Comparison of ENCODE assay signal across 12 cellular contexts in the genomic region with DNA sequence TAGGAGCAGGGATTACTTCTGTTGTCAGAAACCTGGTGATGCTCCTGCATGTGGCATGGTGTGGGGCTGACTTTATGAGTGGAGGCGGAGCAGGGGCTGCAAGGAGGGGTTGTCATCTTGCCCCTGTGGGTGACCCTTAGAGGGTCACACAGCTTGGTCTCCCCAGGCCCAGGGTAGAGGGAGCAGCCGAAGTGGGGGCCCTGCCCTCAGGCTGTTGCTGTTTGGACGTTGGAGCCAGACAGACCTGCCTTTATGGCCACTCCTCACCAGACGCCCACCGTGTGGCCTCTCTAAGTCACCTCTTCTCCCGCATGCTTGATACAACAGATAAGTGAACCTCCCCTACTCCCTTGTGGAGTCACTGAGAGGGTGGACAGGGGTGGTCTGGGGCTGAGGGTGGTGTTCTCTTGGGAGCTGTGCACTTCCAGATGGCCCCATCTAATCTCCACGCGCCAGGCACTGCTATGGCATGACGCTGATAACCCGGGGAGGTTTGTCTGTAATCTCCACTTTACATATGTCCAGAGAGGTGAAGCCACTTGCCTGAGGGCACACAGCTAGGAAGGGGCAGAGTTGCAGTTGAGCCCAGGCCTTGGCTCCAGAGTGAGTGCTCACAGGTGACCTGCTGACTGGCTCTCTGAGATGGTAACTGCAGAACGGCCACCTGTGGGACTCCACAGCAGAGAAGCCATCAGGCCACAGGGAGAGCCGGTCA. TPM values are rescaled to one million over a fixed set of nuclear protein-coding genes. Genes with fewer than 3 reads are reported as not detected.
DNase-seq lines count a peak whose midpoint lies in the region; ATAC-seq and TF ChIP-seq lines count a peak whose summit lies in the region.
"Had no signal": no experiment of that assay in that cellular context is flagged by ENCODE, and none has a peak within 500 bp of the region (broad histone marks: within the 10 kb centered on the region; RNA-seq: fewer than 3 reads in every experiment).

No MANE protein-coding gene starts in this region.

- peaks cover 11 to 39% (median 25%) of the 10 kb centered on the region in 4 donors for H3K4me1 Mint-ChIP-seq in CD4-positive, alpha-beta memory T cell
- H3K4me1 Mint-ChIP-seq in neural progenitor cell: peaks cover 3% of the 10 kb centered on the region

- DNase-seq in CD4-positive, alpha-beta memory T cell: peak in 1 of 5 donors; percentile 35
- DNase-seq in HUDEP-2 (lab: John Stamatoyannopoulos, UW; ENCODE audit: unreplicated experiment in 76 of 76) (peak in 75 of 76 experiments; percentile 67 to 98 (median 93)), coronary artery (ENCODE audit: low spot score) (peak; percentile 71), neural progenitor cell (ENCODE audit: low spot score) (no peak), GF-D8 (lab: John Stamatoyannopoulos, UW) (no peak)
- DNase-seq: activated CD4-positive, alpha-beta T cell treated with anti-CD3 and anti-CD28 coated beads, Interleukin-2, amount 10 ng/mL, durations not matched to agents 7 days and 5 days; activated gamma-delta T cell; midbrain; testis had no signal

- H3K79me2 ChIP-seq in neural progenitor cell (ENCODE audit: low read depth): no peaks in the 10 kb centered on the region

- no peaks in the 10 kb centered on the region for H3K9me3 ChIP-seq in CD4-positive, alpha-beta memory T cell (ENCODE audit: control insufficient read depth in 1 of 2, low read length in 2 of 2)
- peaks cover 6% of the 10 kb centered on the region for H3K9me3 ChIP-seq in neural progenitor cell (ENCODE audit: low read depth)
- H3K9me3 ChIP-seq: testis had no signal

- peak overlapping the region; percentile 44 to 84 (median 73) for H3K27ac Mint-ChIP-seq in CD4-positive, alpha-beta memory T cell
- peak overlapping the region; percentile 84 for H3K27ac Mint-ChIP-seq in neural progenitor cell
- H3K27ac Mint-ChIP-seq: activated CD4-positive, alpha-beta T cell treated with anti-CD3 and anti-CD28 coated beads, Interleukin-2, amount 10 ng/mL, durations not matched to agents 7 days and 5 days had no signal

- no peak overlapping the region for H3K4me2 ChIP-seq in neural progenitor cell

- no peaks in the 10 kb centered on the region for H3F3A ChIP-seq in neural progenitor cell (ENCODE audit: low read depth)

- H3K27me3 Mint-ChIP-seq in CD4-positive, alpha-beta memory T cell: peaks cover 0 to 4% of the 10 kb centered on the region in 2 donors
- peaks cover 4% of the 10 kb centered on the region for H3K27me3 Mint-ChIP-seq in neural progenitor cell (ENCODE audit: insufficient read depth, low read depth)
- H3K27me3 Mint-ChIP-seq: activated CD4-positive, alpha-beta T cell treated with anti-CD3 and anti-CD28 coated beads, Interleukin-2, amount 10 ng/mL, durations not matched to agents 7 days and 5 days had no signal

- no peak overlapping the region for H3K4me3 ChIP-seq in CD4-positive, alpha-beta memory T cell (ENCODE audit: low read length in 2 of 2)
- H3K4me3 ChIP-seq in coronary artery (no peak overlapping the region), neural progenitor cell (no peak overlapping the region)
- H3K4me3 ChIP-seq: testis had no signal

- peaks cover 26% of the 10 kb centered on the region for H3K4me1 ChIP-seq in CD4-positive, alpha-beta memory T cell (ENCODE audit: insufficient read depth, low read length)
- no peaks in the 10 kb centered on the region for H3K4me1 ChIP-seq in neural progenitor cell
- H3K4me1 ChIP-seq: testis had no signal

- H2AFZ ChIP-seq in neural progenitor cell (replicated peaks): no peak overlapping the region

- ATAC-seq in HG03039 (IDR thresholded peaks at IDR 0.05; ENCODE audit: unreplicated experiment) (no peak), GM19035 (IDR thresholded peaks at IDR 0.05; ENCODE audit: unreplicated experiment) (no peak), HG03108 (IDR thresholded peaks at IDR 0.05; ENCODE audit: unreplicated experiment) (no peak)

- POLR2A ChIA-PET in CD4-positive, alpha-beta memory T cell (lab: Charles Lee; ENCODE audit: partially characterized antibody): no interaction called here

- no peak for TF ChIP-seq CTCF in coronary artery (IDR thresholded peaks at IDR 0.05)
- no peak for TF ChIP-seq CTCF in neural progenitor cell (IDR thresholded peaks at IDR 0.05)

- H3K36me3 ChIP-seq in CD4-positive, alpha-beta memory T cell (ENCODE audit: insufficient read depth, low read length): peaks cover 14% of the 10 kb centered on the region
- no peaks in the 10 kb centered on the region for H3K36me3 ChIP-seq in neural progenitor cell

- H3K27me3 ChIP-seq in CD4-positive, alpha-beta memory T cell (ENCODE audit: insufficient read depth, low read length): no peaks in the 10 kb centered on the region
- no peaks in the 10 kb centered on the region for H3K27me3 ChIP-seq in neural progenitor cell
- H3K27me3 ChIP-seq: testis had no signal

- H3K9ac ChIP-seq in neural progenitor cell: no peak overlapping the region

- CTCF ChIA-PET in CD4-positive, alpha-beta memory T cell (lab: Charles Lee; ENCODE audit: partially characterized antibody): no interaction called here

- H4K20me1 ChIP-seq in neural progenitor cell (ENCODE audit: low read depth): peaks cover 3% of the 10 kb centered on the region

- peaks cover 0 to 31% of the 10 kb centered on the region in 2 donors for H3K36me3 Mint-ChIP-seq in CD4-positive, alpha-beta memory T cell
- no peaks in the 10 kb centered on the region for H3K36me3 Mint-ChIP-seq in neural progenitor cell

- H3K9me3 Mint-ChIP-seq in CD4-positive, alpha-beta memory T cell: peaks cover 0 to 23% (median 9%) of the 10 kb centered on the region in 8 donors
- H3K9me3 Mint-ChIP-seq in neural progenitor cell: peaks cover 32% of the 10 kb centered on the region

- intact Hi-C loops in CD4-positive, alpha-beta memory T cell (cut with micrococcal nuclease): no loop called here

- peak overlapping the region in 1 of 8 donors; percentile 21 for H3K4me3 Mint-ChIP-seq in CD4-positive, alpha-beta memory T cell
- no peak overlapping the region for H3K4me3 Mint-ChIP-seq in neural progenitor cell
- H3K4me3 Mint-ChIP-seq: activated CD4-positive, alpha-beta T cell treated with anti-CD3 and anti-CD28 coated beads, Interleukin-2, amount 10 ng/mL, durations not matched to agents 7 days and 5 days had no signal

- no peak overlapping the region for H3K27ac ChIP-seq in CD4-positive, alpha-beta memory T cell (ENCODE audit: low read depth, low read length)
- H3K27ac ChIP-seq in coronary artery: peak overlapping the region in 1 of 2 donors; percentile 12
- no peak overlapping the region for H3K27ac ChIP-seq in neural progenitor cell
- H3K27ac ChIP-seq: testis had no signal

RNA-seq across cellular contexts. Expression of gene MAP2K3, which starts 10.0 kb away (rescaled TPM):
- total RNA-seq in CD4-positive, alpha-beta memory T cell: 10 to 100 TPM; 52.6 to 63.2 TPM
- 10 to 100 TPM; 48.5 to 88.9 TPM for polyA plus RNA-seq in CD4-positive, alpha-beta memory T cell
- total RNA-seq in neural progenitor cell (ENCODE audit: low replicate concordance): 3.5 and 9.4 TPM in 2 replicates

RNA-seq across cellular contexts. Expression of gene NATD1, which starts 41.3 kb away (rescaled TPM):
- total RNA-seq in CD4-positive, alpha-beta memory T cell: 10 to 100 TPM; 13.1 to 13.5 TPM
- 1 to 10 TPM in 1 of 2 donors, under 1 TPM in 1; 0.32 to 2.3 TPM for polyA plus RNA-seq in CD4-positive, alpha-beta memory T cell
- 4.3 and 7.8 TPM in 2 replicates for total RNA-seq in neural progenitor cell (ENCODE audit: low replicate concordance)

Comparison
In these comparisons a context has a peak if more than half of its experiments do, and no peak if none do; other contexts are left out.
1. DNase-seq: peak in HUDEP-2 (75 of 76) and coronary artery (single experiment); none in neural progenitor cell (single experiment) and GF-D8 (single experiment).